In genomic region chr7:46759711-46760480, GRCh38 we compare ENCODE assay signal across 1 cellular context.
TF ChIP-seq lines count a peak whose summit lies in the region.

No MANE protein-coding gene starts in this region.

TF ChIP-seq in HCT116, 20 proteins besides CTCF, POLR2A, EP300 and RAD21 (continued from another document):
- no peak for TF ChIP-seq ZBTB33 (IDR thresholded peaks at IDR 0.05; ENCODE audit: extremely low read depth, insufficient replicate concordance, low read length)
- TF ChIP-seq EGR1 (IDR thresholded peaks at IDR 0.05; ENCODE audit: low read depth): no peak
- TF ChIP-seq CBX3 (IDR thresholded peaks at IDR 0.05; ENCODE audit: low read depth): no peak
- TF ChIP-seq REST (IDR thresholded peaks at IDR 0.05; ENCODE audit: low read depth): no peak
- peak; percentile 36; the same call in 1 of the 2 replicates for TF ChIP-seq CEBPB (IDR thresholded peaks at IDR 0.05; ENCODE audit: low read depth)
- no peak for TF ChIP-seq EZH2phosphoT487 (IDR thresholded peaks at IDR 0.05; ENCODE audit: borderline replicate concordance)
- no peak for TF ChIP-seq ZNF274 (IDR thresholded peaks at IDR 0.05; ENCODE audit: low read depth, low read length)
- TF ChIP-seq JUND (IDR thresholded peaks at IDR 0.05): peak; percentile 56
- peak; percentile 52; the same call in 1 of the 2 replicates for TF ChIP-seq FOSL1 (IDR thresholded peaks at IDR 0.05; ENCODE audit: low read depth)
- TF ChIP-seq ELF1 (IDR thresholded peaks at IDR 0.05; ENCODE audit: borderline replicate concordance, low read depth): no peak
